In the genomic region with DNA sequence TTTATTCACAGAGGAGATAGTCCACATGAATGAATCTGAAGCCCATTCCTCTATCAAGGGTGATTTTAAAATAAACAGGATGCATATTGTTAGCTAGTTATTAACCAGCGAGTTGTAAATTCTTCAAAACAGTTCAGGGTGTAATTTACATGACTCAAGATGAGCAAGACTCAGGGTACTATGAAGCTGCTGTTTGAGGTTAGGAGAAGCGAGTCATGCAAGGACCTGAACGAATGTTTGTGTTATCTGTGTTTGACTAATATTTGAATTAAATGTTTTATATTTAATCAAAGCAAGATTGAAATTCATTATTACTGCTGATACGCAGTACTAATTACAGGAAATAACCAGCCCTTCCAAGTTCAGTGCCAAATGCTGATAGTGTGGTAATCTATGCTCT, we compare ENCODE assay signal across 16 cellular contexts.
DNase-seq lines count a peak whose midpoint lies in the region; ATAC-seq, FAIRE-seq and TF ChIP-seq lines count a peak whose summit lies in the region.
"Had no signal": no experiment of that assay in that cellular context is flagged by ENCODE, and none has a peak within 500 bp of the region (broad histone marks: within the 10 kb centered on the region; RNA-seq: fewer than 3 reads in every experiment).

No MANE protein-coding gene starts in this region.

- peaks cover 18% of the 10 kb centered on the region for H3K4me1 ChIP-seq in endothelial cell of umbilical vein (ENCODE audit: control insufficient read depth, extremely low read depth, insufficient read depth, low read length)
- peaks cover 0 to 14% (median 0%) of the 10 kb centered on the region in 9 donors for H3K4me1 ChIP-seq in heart right ventricle

- ATAC-seq in heart right ventricle (no peak), GM21717 (IDR thresholded peaks at IDR 0.05; ENCODE audit: unreplicated experiment) (no peak)
- ATAC-seq: GM23338, mucosa of descending colon, T-helper 17 cell had no signal

- TF ChIP-seq CTCF in endothelial cell of umbilical vein (IDR thresholded peaks at IDR 0.05; ENCODE audit: extremely low read depth in 1 of 2, insufficient read depth in 1 of 2, low read depth in 1 of 2, low read length in 2 of 2) (no peak), heart right ventricle (IDR thresholded peaks at IDR 0.05) (no peak)

- H3K27ac ChIP-seq in endothelial cell of umbilical vein (ENCODE audit: insufficient read depth, low read depth, low read length) = no peak overlapping the region
- no peak overlapping the region for H3K27ac ChIP-seq in heart right ventricle
- H3K27ac ChIP-seq: C4-2B, cardiac muscle cell, PC-9 had no signal

- no TSS peak for BruUV-seq in endothelial cell of umbilical vein (replicated peaks; lab: Mats Ljungman, UMichigan)

- peak overlapping the region; percentile 19 for H2AFZ ChIP-seq in endothelial cell of umbilical vein (ENCODE audit: low read depth, low read length)
- H2AFZ ChIP-seq: GM23338, PC-9 had no signal

- CTCF ChIA-PET in endothelial cell of umbilical vein (lab: Charles Lee) = no interaction called here

- H3K36me3 ChIP-seq in endothelial cell of umbilical vein (ENCODE audit: control insufficient read depth in 2 of 2, extremely low read depth in 1 of 2, insufficient read depth in 2 of 2, low read length in 2 of 2) = no peaks in the 10 kb centered on the region
- H3K36me3 ChIP-seq in heart right ventricle = no peaks in the 10 kb centered on the region
- H3K36me3 ChIP-seq: cardiac muscle cell had no signal

- peak overlapping the region; percentile 25 for H3K4me2 ChIP-seq in endothelial cell of umbilical vein (ENCODE audit: insufficient read depth, low read length)
- H3K4me2 ChIP-seq: GM23338, PC-9 had no signal

- H4K20me1 ChIP-seq in endothelial cell of umbilical vein (replicated peaks; ENCODE audit: control insufficient read depth, extremely low read depth, insufficient read depth, low read length) = no peaks in the 10 kb centered on the region

- intact Hi-C loops in endothelial cell of umbilical vein (cut with micrococcal nuclease) (loop anchor here (5.0 kb wide), 1 partner anchor 168 kb away; no protein-coding TSS in a partner anchor), heart right ventricle (cut with DNase I) (no loop called here)

- DNase-seq in Daoy (ENCODE audit: low read depth) (peak; percentile 73), NCI-H460 (ENCODE audit: extremely low read depth, low read depth) (peak; percentile 8), endothelial cell of umbilical vein (ENCODE audit: low read depth, low spot score) (peak; percentile 55), non-pigmented ciliary epithelial cell (ENCODE audit: low read depth) (peak; percentile 46), heart right ventricle (no peak), germinal center (ENCODE audit: low spot score) (no peak)
- no peak for DNase-seq in activated CD4-positive, alpha-beta T cell treated with anti-CD3 and anti-CD28 coated beads for 4 hours
- DNase-seq: activated CD4-positive, alpha-beta memory T cell treated with anti-CD3 and anti-CD28 coated beads for 36 hours; activated effector memory CD4-positive, alpha-beta T cell treated with Interleukin-2 at 50 U/mL for 16 hours; mucosa of descending colon; T-helper 17 cell had no signal

- no peaks in the 10 kb centered on the region for H3K79me2 ChIP-seq in endothelial cell of umbilical vein (ENCODE audit: control insufficient read depth, insufficient read depth, low read length)

- 54 to 64% methylated on average over 4 of the region's 4 CpGs for WGBS in heart right ventricle, 2 donors

- dilution Hi-C loops in endothelial cell of umbilical vein (cut with MboI; ENCODE audit: extremely low pct_ligation_motif_present, low sequenced_read_pairs) = no loop called here

- no peak overlapping the region for H3K4me3 ChIP-seq in endothelial cell of umbilical vein (replicated peaks in 1 of 3; ENCODE audit: insufficient read depth in 1 of 3, low read depth in 1 of 3, low read length in 3 of 3)
- H3K4me3 ChIP-seq in heart right ventricle = no peak overlapping the region
- H3K4me3 ChIP-seq: cardiac muscle cell, GM23338, mucosa of descending colon, PC-9 had no signal

- FAIRE-seq in endothelial cell of umbilical vein (lab: Jason Lieb, UNC) = peak; percentile 52

- H3K9me1 ChIP-seq in endothelial cell of umbilical vein (replicated peaks; ENCODE audit: control insufficient read depth, extremely low read depth, insufficient read depth, low read length) = no peaks in the 10 kb centered on the region

- H3K9me3 ChIP-seq in endothelial cell of umbilical vein (replicated peaks; ENCODE audit: control insufficient read depth, insufficient read depth, low read length) (no peaks in the 10 kb centered on the region), heart right ventricle (no peaks in the 10 kb centered on the region)
- H3K9me3 ChIP-seq: mucosa of descending colon had no signal

- no peak for TF ChIP-seq POLR2A in endothelial cell of umbilical vein (IDR thresholded peaks at IDR 0.05; ENCODE audit: low read depth, low read length)

- POLR2A ChIA-PET in endothelial cell of umbilical vein (lab: Charles Lee) = no interaction called here

- no peak overlapping the region for H3K9ac ChIP-seq in endothelial cell of umbilical vein (replicated peaks; ENCODE audit: extremely low read depth, insufficient read depth, low read length)

- H3K27me3 ChIP-seq in endothelial cell of umbilical vein (ENCODE audit: control insufficient read depth in 2 of 2, insufficient read depth in 2 of 2, low read length in 2 of 2) (no peaks in the 10 kb centered on the region), heart right ventricle (no peaks in the 10 kb centered on the region)
- H3K27me3 ChIP-seq: cardiac muscle cell had no signal

TF ChIP-seq in endothelial cell of umbilical vein, 7 proteins besides CTCF, POLR2A, EP300 and RAD21:
- TF ChIP-seq EZH2 (IDR thresholded peaks at IDR 0.05; ENCODE audit: borderline replicate concordance, low read depth, low read length, severe bottlenecking) = no peak
- TF ChIP-seq GATA2 (IDR thresholded peaks at IDR 0.05; ENCODE audit: insufficient read depth, insufficient read length, low read depth, low read length) = peak; percentile 40
- TF ChIP-seq FOS (IDR thresholded peaks at IDR 0.05; ENCODE audit: borderline replicate concordance, insufficient read depth, low read length) = peak; percentile 61
- TF ChIP-seq POLR2AphosphoS5 (IDR thresholded peaks at IDR 0.05; ENCODE audit: insufficient read depth, low read depth, low read length) = no peak
- TF ChIP-seq JUN (IDR thresholded peaks at IDR 0.05; ENCODE audit: borderline replicate concordance, insufficient read depth, insufficient read length, low read depth) = no peak
- TF ChIP-seq, protein P1, sequence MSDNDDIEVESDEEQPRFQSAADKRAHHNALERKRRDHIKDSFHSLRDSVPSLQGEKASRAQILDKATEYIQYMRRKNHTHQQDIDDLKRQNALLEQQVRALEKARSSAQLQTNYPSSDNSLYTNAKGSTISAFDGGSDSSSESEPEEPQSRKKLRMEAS (IDR thresholded peaks at IDR 0.05; ENCODE audit: insufficient read depth, insufficient read length) = no peak
- TF ChIP-seq MYC (IDR thresholded peaks at IDR 0.05; ENCODE audit: low read depth, low read length) = no peak

Comparison
In these comparisons a context has a peak if more than half of its experiments do, and no peak if none do; other contexts are left out.
1. DNase-seq: peak in Daoy (single experiment), NCI-H460 (single experiment), endothelial cell of umbilical vein (single experiment) and non-pigmented ciliary epithelial cell (single experiment); none in activated CD4-positive, alpha-beta T cell treated with anti-CD3 and anti-CD28 coated beads for 4 hours (0 of 2), heart right ventricle (0 of 2) and germinal center (single experiment).